ENCODE assay signal across 18 cellular contexts in the genomic region with DNA sequence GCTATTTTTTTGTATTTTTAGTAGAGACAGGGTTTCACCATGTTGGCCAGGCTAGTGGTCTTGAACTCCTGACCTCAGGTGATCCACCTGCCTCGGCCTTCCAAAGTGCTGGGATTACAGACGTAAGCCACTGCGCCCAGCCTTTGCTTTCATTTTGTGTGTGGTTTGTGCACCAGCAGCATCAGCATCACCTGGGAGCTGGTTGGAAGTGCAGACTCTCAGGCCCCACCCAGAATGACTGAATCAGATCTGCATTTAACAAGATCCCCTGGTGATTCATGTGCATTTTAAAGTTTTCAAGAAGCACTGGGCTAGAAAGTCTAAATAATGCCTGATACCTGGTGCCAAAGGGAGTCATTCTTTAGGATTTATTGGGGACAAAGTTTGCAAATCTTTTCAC.
"Had no signal": no experiment of that assay in that cellular context is flagged by ENCODE, and none has a peak within 500 bp of the region (broad histone marks: within the 10 kb centered on the region; RNA-seq: fewer than 3 reads in every experiment).

No MANE protein-coding gene starts in this region.

- H3K4me3 ChIP-seq: body of pancreas, gastrocnemius medialis, heart right ventricle had no signal

- H3K9me3 ChIP-seq: body of pancreas, gastrocnemius medialis, heart right ventricle had no signal

- H3K4me1 Mint-ChIP-seq: central memory CD8-positive, alpha-beta T cell; stimulated activated memory B cell treated with anti-CD40 and anti-IgM and Interleukin-4, amounts not matched to agents 10 μg/mL and 1 μg/mL and 100 μg/mL, for 72 hours had no signal

- ATAC-seq: activated T-cell treated with anti-CD3 and anti-CD28 coated beads, Interleukin-2, amount 50 U/mL, for 4 hours; body of pancreas; gastrocnemius medialis; heart right ventricle; left lobe of liver; natural killer cell treated with Interleukin-12 subunit alpha and Interleukin-12 subunit beta and Interleukin-15 and Interleukin-18, amount 100 ng/mL, for 72 hours; stimulated activated memory B cell treated with anti-CD40 and anti-IgM and Interleukin-4, amounts not matched to agents 10 μg/mL and 1 μg/mL and 100 μg/mL, for 72 hours had no signal

- H3K4me3 Mint-ChIP-seq: activated naive CD8-positive, alpha-beta T cell treated with anti-CD3 and anti-CD28 coated beads for 36 hours; activated T-cell treated with anti-CD3 and anti-CD28 coated beads, Interleukin-2, amount 50 U/mL, for 4 hours; central memory CD8-positive, alpha-beta T cell; natural killer cell treated with Interleukin-12 subunit alpha and Interleukin-12 subunit beta and Interleukin-15 and Interleukin-18, amount 100 ng/mL, for 72 hours; stimulated activated memory B cell treated with anti-CD40 and anti-IgM and Interleukin-4, amounts not matched to agents 10 μg/mL and 1 μg/mL and 100 μg/mL, for 72 hours; T-helper 2 cell treated with Interferon-gamma antibody and Interleukin-4, amounts not matched to agents 5 μg/mL and 100 μg/mL, for 36 hours had no signal

- H3K36me3 Mint-ChIP-seq: activated naive CD8-positive, alpha-beta T cell treated with anti-CD3 and anti-CD28 coated beads for 36 hours; natural killer cell treated with Interleukin-12 subunit alpha and Interleukin-12 subunit beta and Interleukin-15 and Interleukin-18, amount 100 ng/mL, for 72 hours; stimulated activated memory B cell treated with anti-CD40 and anti-IgM and Interleukin-4, amounts not matched to agents 10 μg/mL and 1 μg/mL and 100 μg/mL, for 72 hours had no signal

- H3K4me1 ChIP-seq: body of pancreas, gastrocnemius medialis, heart right ventricle had no signal

- H3K27ac Mint-ChIP-seq: activated naive CD8-positive, alpha-beta T cell treated with anti-CD3 and anti-CD28 coated beads for 36 hours; natural killer cell treated with Interleukin-12 subunit alpha and Interleukin-12 subunit beta and Interleukin-15 and Interleukin-18, amount 100 ng/mL, for 72 hours; stimulated activated memory B cell treated with anti-CD40 and anti-IgM and Interleukin-4, amounts not matched to agents 10 μg/mL and 1 μg/mL and 100 μg/mL, for 72 hours; T-helper 2 cell treated with Interferon-gamma antibody and Interleukin-4, amounts not matched to agents 5 μg/mL and 100 μg/mL, for 36 hours had no signal

- H3K27me3 Mint-ChIP-seq: activated naive CD8-positive, alpha-beta T cell treated with anti-CD3 and anti-CD28 coated beads for 36 hours had no signal

- DNase-seq: activated CD4-positive, alpha-beta T cell treated with anti-CD3 and anti-CD28 coated beads, Interleukin-2, amount 50 U/mL, for 4 hours; activated CD4-positive, CD25-positive, alpha-beta regulatory T cell; activated effector memory CD4-positive, alpha-beta T cell treated with Interleukin-2 at 50 U/mL for 16 hours; activated naive CD8-positive, alpha-beta T cell treated with anti-CD3 and anti-CD28 coated beads for 36 hours; activated T-cell treated with anti-CD3 and anti-CD28 coated beads, Interleukin-2, amount 50 U/mL, for 4 hours; amygdala; body of pancreas; effector CD8-positive, alpha-beta T cell; gastrocnemius medialis; heart right ventricle; nucleus accumbens; posterior cingulate gyrus; stimulated activated CD4-positive, alpha-beta T cell treated with anti-CD3 and anti-CD28 coated beads, Interleukin-2, amount 100 ng/mL, for 48 hours had no signal

- H3K9me3 Mint-ChIP-seq: activated naive CD8-positive, alpha-beta T cell treated with anti-CD3 and anti-CD28 coated beads for 36 hours; activated T-cell treated with anti-CD3 and anti-CD28 coated beads, Interleukin-2, amount 50 U/mL, for 4 hours; central memory CD8-positive, alpha-beta T cell; natural killer cell treated with Interleukin-12 subunit alpha and Interleukin-12 subunit beta and Interleukin-15 and Interleukin-18, amount 100 ng/mL, for 72 hours; stimulated activated memory B cell treated with anti-CD40 and anti-IgM and Interleukin-4, amounts not matched to agents 10 μg/mL and 1 μg/mL and 100 μg/mL, for 72 hours; T-helper 2 cell treated with Interferon-gamma antibody and Interleukin-4, amounts not matched to agents 5 μg/mL and 100 μg/mL, for 36 hours had no signal

- H3K36me3 ChIP-seq: gastrocnemius medialis, heart right ventricle had no signal
